1 cellular context compared by ENCODE assay signal in the genomic region with DNA sequence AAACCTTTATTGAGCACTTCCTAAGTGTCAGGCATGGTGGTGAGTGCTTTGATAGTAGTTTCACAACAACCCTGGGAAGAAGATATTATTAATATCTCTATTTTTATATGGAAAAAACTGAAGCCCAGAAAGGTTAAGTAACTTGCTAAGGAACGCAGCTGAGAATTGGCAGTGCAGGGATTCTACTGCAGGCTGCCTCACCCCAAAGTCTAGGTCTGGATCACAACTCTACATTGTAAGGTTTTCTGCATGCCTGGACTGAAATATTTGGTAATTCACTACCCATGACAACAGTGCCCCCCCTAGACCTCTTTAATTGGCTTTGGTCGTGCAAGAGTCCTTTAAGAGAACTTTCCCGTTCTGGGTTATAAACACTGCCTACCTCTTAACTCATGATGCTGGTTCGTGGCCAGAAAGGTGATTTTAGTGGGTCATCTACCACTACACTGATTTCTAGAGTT.
TF ChIP-seq lines count a peak whose summit lies in the region.

No MANE protein-coding gene starts in this region.

TF ChIP-seq in A549, 52 proteins besides CTCF, POLR2A, EP300 and RAD21 (continued from another document):
- no peak for TF ChIP-seq USF2 (IDR thresholded peaks at IDR 0.05)
TF ChIP-seq in A549: peak in this region for 0.
